Comparison of ENCODE assay signal across 8 cellular contexts in genomic region chr15:40891810-40892448, GRCh38. TPM values are rescaled to one million over a fixed set of nuclear protein-coding genes. Genes with fewer than 3 reads are reported as not detected.
A peak's percentile ranks its signal among the peaks of the same experiment; 100 is the strongest.
DNase-seq lines count a peak whose midpoint lies in the region; ATAC-seq, FAIRE-seq and TF ChIP-seq lines count a peak whose summit lies in the region.

No MANE protein-coding gene starts in this region.

- peaks cover 0 to 21% (median 11%) of the 10 kb centered on the region in 11 experiments; a peak in 14 of 22 replicates for H4K20me1 ChIP-seq in BLaER1 treated with 17β-estradiol and CSF1 and Interleukin-3, amounts not matched to agents 10 nM and 100 nM
- H4K20me1 ChIP-seq in K562 (replicated peaks; ENCODE audit: control insufficient read depth, insufficient read depth, low read length) = no peaks in the 10 kb centered on the region

- TF ChIP-seq POLR2A in GM12891 (IDR thresholded peaks at IDR 0.05; ENCODE audit: low read depth, low read length) (no peak), K562 (conservative IDR thresholded peaks at IDR 0.05) (no peak), lower leg skin (IDR thresholded peaks at IDR 0.05) (no peak)

- peaks cover 12 to 16% (median 13%) of the 10 kb centered on the region in 11 experiments; a peak in 21 of 22 replicates for H3K36me3 ChIP-seq in BLaER1 treated with 17β-estradiol and CSF1 and Interleukin-3, amounts not matched to agents 10 nM and 100 nM
- H3K36me3 ChIP-seq in K562 (ENCODE audit: control insufficient read depth, insufficient read depth, low read length) (peaks cover 10% of the 10 kb centered on the region; the same call in 2 of the 3 replicates), lung (ENCODE audit: control insufficient read depth in 2 of 2, insufficient read depth in 2 of 2, low read length in 2 of 2) (no peaks in the 10 kb centered on the region)

- 2% methylated on average over 4 of the region's 4 CpGs for WGBS in K562 (ENCODE audit: insufficient coverage, low coverage, missing lambda C conversion rate)
- 13 to 14% methylated on average over 4 of the region's 4 CpGs for WGBS in lung, 2 donors
- WGBS in lower leg skin, 2 donors = 15 to 19% methylated on average over 4 of the region's 4 CpGs

- peak overlapping the region in 8 of 11 experiments; percentile 7 to 99 (median 38); a peak in 9 of 22 replicates for H3K4me2 ChIP-seq in BLaER1 treated with 17β-estradiol and CSF1 and Interleukin-3, amounts not matched to agents 10 nM and 100 nM
- no peak overlapping the region; the same call in 1 of the 2 replicates for H3K4me2 ChIP-seq in K562 (ENCODE audit: insufficient read depth, low read length)

- TF ChIP-seq EP300 in K562 (IDR thresholded peaks at IDR 0.05; ENCODE audit: low read length) = peak; percentile 15; the same call in 1 of the 2 replicates

- CTCF ChIA-PET in K562 (lab: Yijun Ruan, JAX; ENCODE audit: low intra/inter-chr PET ratio) = interaction anchor here (1.1 to 6.7 kb wide), 3 partner anchors 34 to 110 kb away, joined by 6 to 75 read pairs (median 66); no protein-coding TSS in a partner anchor

- TF ChIP-seq RAD21 in K562 (CRISPR knock-in tag; conservative IDR thresholded peaks at IDR 0.05 in 1 of 2, IDR thresholded peaks at IDR 0.05 in 1 of 2) = peak; percentile 62 to 82

- TF ChIP-seq CTCF in K562 (IDR thresholded peaks at IDR 0.05 in 2 of 3, conservative IDR thresholded peaks at IDR 0.05 in 1 of 3; ENCODE audit: insufficient read depth in 2 of 3, low read depth in 1 of 3, low read length in 3 of 3) = peak; percentile 80 to 90 (median 89)
- peak; percentile 62 for TF ChIP-seq CTCF in lung (IDR thresholded peaks at IDR 0.05; ENCODE audit: control extremely low read depth, extremely low read depth)
- TF ChIP-seq CTCF in lower leg skin (IDR thresholded peaks at IDR 0.05) = no peak

- H3K27ac ChIP-seq in BLaER1 treated with 17β-estradiol and CSF1 and Interleukin-3, amounts not matched to agents 10 nM and 100 nM = peak overlapping the region in 2 of 11 experiments; percentile 62 to 89; a peak in 3 of 22 replicates
- H3K27ac ChIP-seq in K562 (ENCODE audit: extremely low read depth, low read depth, low read length) (no peak overlapping the region), lung (ENCODE audit: low read depth in 1 of 2, low read length in 1 of 2) (no peak overlapping the region)

- H3K27me3 ChIP-seq in BLaER1 treated with 17β-estradiol and CSF1 and Interleukin-3, amounts not matched to agents 10 nM and 100 nM = no peaks in the 10 kb centered on the region
- no peaks in the 10 kb centered on the region for H3K27me3 ChIP-seq in K562 (ENCODE audit: control insufficient read depth in 2 of 2, insufficient read depth in 2 of 2, low read length in 2 of 2)
- no peaks in the 10 kb centered on the region for H3K27me3 ChIP-seq in lung (ENCODE audit: control insufficient read depth, insufficient read depth)

- no peak overlapping the region for H3K9ac ChIP-seq in BLaER1 treated with 17β-estradiol and CSF1 and Interleukin-3, amounts not matched to agents 10 nM and 100 nM
- H3K9ac ChIP-seq in K562 (ENCODE audit: insufficient read depth in 1 of 2, low read depth in 2 of 2, low read length in 2 of 2) = no peak overlapping the region

- in situ Hi-C loops in K562 (cut with MboI) = loop anchor here (5.0 to 10.0 kb wide), 2 partner anchors 35 to 217 kb away; no protein-coding TSS in a partner anchor

- POLR2A ChIA-PET in K562 (lab: Yijun Ruan, JAX) = interaction anchor here (0.6 to 1.4 kb wide), 9 partner anchors 8 to 537 kb away, joined by 3 to 6 read pairs (median 3); partner anchors contain the start of gene RHOV

- peaks cover 17% of the 10 kb centered on the region for H3K79me2 ChIP-seq in K562 (ENCODE audit: control insufficient read depth, insufficient read depth, low read length)

- H3K4me3 ChIP-seq in BLaER1 treated with 17β-estradiol and CSF1 and Interleukin-3, amounts not matched to agents 10 nM and 100 nM = no peak overlapping the region
- H3K4me3 ChIP-seq in K562 (no peak overlapping the region), lung (no peak overlapping the region), lower leg skin (ENCODE audit: low read depth, poor library complexity, severe bottlenecking) (no peak overlapping the region)

- H3K4me1 ChIP-seq in BLaER1 treated with 17β-estradiol and CSF1 and Interleukin-3, amounts not matched to agents 10 nM and 100 nM = peaks cover 35 to 45% (median 42%) of the 10 kb centered on the region in 10 experiments
- H3K4me1 ChIP-seq in K562 (replicated peaks in 1 of 2; ENCODE audit: control insufficient read depth in 2 of 2, insufficient read depth in 2 of 2, low read length in 2 of 2) (peaks cover 8 to 16% of the 10 kb centered on the region in 2 experiments; a peak in 4 of 5 replicates), lung (ENCODE audit: control insufficient read depth in 2 of 2, insufficient read depth in 2 of 2, low read length in 2 of 2) (peaks cover 3 to 8% of the 10 kb centered on the region in 2 donors)

- intact Hi-C loops in K562 (cut with micrococcal nuclease) = loop anchor here (1.0 to 10.0 kb wide), 4 partner anchors 107 to 297 kb away; partner anchors contain the start of gene KNL1
- intact Hi-C loops in lower leg skin (cut with DNase I; ENCODE audit: low total_unique reads) = no loop called here

- peak; percentile 16 for FAIRE-seq in GM12891 (lab: Jason Lieb, UNC)
- FAIRE-seq in K562 (lab: Jason Lieb, UNC) = peak; percentile 83

- DNase-seq in GM12891 (ENCODE audit: insufficient read length, low spot score) (no peak), NCI-H526 (lab: John Stamatoyannopoulos, UW) (peak; percentile 53 to 81), K562 (ENCODE audit: extremely low read depth in 1 of 4, low spot score in 3 of 4) (peak in 3 of 4 experiments; percentile 39 to 70 (median 46)), lung (ENCODE audit: low spot score) (no peak), lower leg skin (ENCODE audit: low spot score in 2 of 2) (no peak), GM19238 (ENCODE audit: insufficient read length, low spot score) (no peak)

- peak overlapping the region; percentile 53 for H2AFZ ChIP-seq in K562 (ENCODE audit: low read depth, low read length)

- no TSS peak for BruUV-seq in K562 (replicated peaks; lab: Mats Ljungman, UMichigan)

- H3K9me3 ChIP-seq in BLaER1 treated with 17β-estradiol and CSF1 and Interleukin-3, amounts not matched to agents 10 nM and 100 nM (replicated peaks in 1 of 11) = no peaks in the 10 kb centered on the region
- no peaks in the 10 kb centered on the region for H3K9me3 ChIP-seq in K562 (replicated peaks; ENCODE audit: control insufficient read depth, insufficient read depth, low read depth, low read length)
- no peaks in the 10 kb centered on the region for H3K9me3 ChIP-seq in lung (ENCODE audit: control insufficient read depth in 2 of 2, insufficient read depth in 1 of 2, low read length in 1 of 2)

- H3K9me1 ChIP-seq in K562 (ENCODE audit: control insufficient read depth, insufficient read depth, low read length) = no peaks in the 10 kb centered on the region

- peak; percentile 58 for ATAC-seq in K562
- no peak for ATAC-seq in lung (ENCODE audit: insufficient read depth, low FRiP score)
- no peak for ATAC-seq in GM21619 (IDR thresholded peaks at IDR 0.05; ENCODE audit: unreplicated experiment)

RNA-seq across cellular contexts. Expression of gene VPS18, which starts 2.3 kb away (rescaled TPM):
- polyA plus RNA-seq in GM12891 (2012; ENCODE audit: low read depth, missing spikeins) = 7.8 TPM
- 9.0 and 33.9 TPM in 2 replicates for total RNA-seq in K562 (2011; cell fraction: chromatin; rRNA removed; ENCODE audit: low replicate concordance)
- total RNA-seq in K562 (2011; cell fraction: nucleolus; rRNA removed) = 25.9 and 30.9 TPM in 2 replicates
- 9.9 and 14.4 TPM in 2 replicates for total RNA-seq in K562 (2011; cell fraction: nucleoplasm; rRNA removed)
- total RNA-seq in K562 (2014; rRNA removed) (17.3 and 20.0 TPM in 2 replicates), K562 (2014; rRNA removed; fragmentation: Illumina TruSeq; extraction: Trizol) (4.3 and 5.3 TPM in 2 replicates), K562 (2015; rRNA removed; fragmentation: Illumina TruSeq; extraction: Trizol) (14.6 and 14.7 TPM in 2 replicates), K562 (2021) (19.9 and 20.8 TPM in 2 replicates), lung (10 to 100 TPM; 19.0 to 31.5 TPM), lower leg skin (10 to 100 TPM; 15.4 to 29.9 (median 25.7) TPM)
- polyA plus RNA-seq in K562 (2011; rRNA removed) (5.9 and 9.0 TPM in 2 replicates), K562 (2014; fragmentation: Illumina TruSeq; extraction: Trizol) (9.5 and 11.8 TPM in 2 replicates), K562 (2014; fragmentation: Nextera tagmentation; extraction: Ambion mirVana) (under 1 TPM; 0.73 to 0.88 TPM), K562 (2014; rRNA removed) (8.5 and 9.9 TPM in 2 replicates), lung (10 to 100 TPM; 16.1 to 23.3 TPM)
- polyA plus RNA-seq in K562 (2011; cell fraction: cytosol; rRNA removed) = 8.9 and 18.1 TPM in 2 replicates
- 9.1 and 13.6 TPM in 2 replicates for polyA plus RNA-seq in K562 (2011; cell fraction: nucleus; rRNA removed)
- polyA plus RNA-seq in K562 (2012) = 14.0 and 19.3 TPM in 2 replicates
- polyA minus RNA-seq in K562 (2011; rRNA and poly(A)+ RNA removed) = 15.1 and 21.7 TPM in 2 replicates
- polyA minus RNA-seq in K562 (2011; cell fraction: cytosol; rRNA and poly(A)+ RNA removed) = 17.4 and 23.2 TPM in 2 replicates
- 7.5 and 10.6 TPM in 2 replicates for polyA minus RNA-seq in K562 (2011; cell fraction: nucleus; rRNA and poly(A)+ RNA removed)

RNA-seq across cellular contexts. Expression of gene RHOV, which starts 17.9 kb away (rescaled TPM):
- polyA plus RNA-seq in GM12891 (2012; ENCODE audit: low read depth, missing spikeins) = 14.7 TPM
- total RNA-seq in K562 (2011; cell fraction: chromatin; rRNA removed; ENCODE audit: low replicate concordance) = 1.1 and 1.9 TPM in 2 replicates
- total RNA-seq in K562 (2011; cell fraction: nucleolus; rRNA removed) = 1.8 TPM in 2 replicates
- 1.0 and 1.1 TPM in 2 replicates for total RNA-seq in K562 (2011; cell fraction: nucleoplasm; rRNA removed)
- 2.0 and 2.2 TPM in 2 replicates for total RNA-seq in K562 (2014; rRNA removed)
- total RNA-seq in K562 (2014; rRNA removed; fragmentation: Illumina TruSeq; extraction: Trizol) = 0.73 and 1.1 TPM in 2 replicates
- 0.45 and 0.72 TPM in 2 replicates for total RNA-seq in K562 (2015; rRNA removed; fragmentation: Illumina TruSeq; extraction: Trizol)
- total RNA-seq in K562 (2021) = 1.9 and 2.0 TPM in 2 replicates
- 1.1 and 1.2 TPM in 2 replicates for polyA plus RNA-seq in K562 (2011; rRNA removed)
- 1.3 and 2.4 TPM in 2 replicates for polyA plus RNA-seq in K562 (2011; cell fraction: cytosol; rRNA removed)
- 1.0 and 1.1 TPM in 2 replicates for polyA plus RNA-seq in K562 (2011; cell fraction: nucleus; rRNA removed)
- 0.51 and 1.3 TPM in 2 replicates for polyA plus RNA-seq in K562 (2012)
- 1.1 TPM in 2 replicates for polyA plus RNA-seq in K562 (2014; fragmentation: Illumina TruSeq; extraction: Trizol)
- under 1 TPM; 0.08 to 0.18 TPM for polyA plus RNA-seq in K562 (2014; fragmentation: Nextera tagmentation; extraction: Ambion mirVana)
- polyA plus RNA-seq in K562 (2014; rRNA removed) = 1.4 and 2.6 TPM in 2 replicates
- polyA minus RNA-seq in K562 (2011; rRNA and poly(A)+ RNA removed) = 0.77 and 1.3 TPM in 2 replicates
- polyA minus RNA-seq in K562 (2011; cell fraction: cytosol; rRNA and poly(A)+ RNA removed) = 1.4 TPM in 1 of 2 replicates, not detected in the other
- polyA minus RNA-seq in K562 (2011; cell fraction: nucleus; rRNA and poly(A)+ RNA removed) = 1.1 and 1.3 TPM in 2 replicates
- total RNA-seq in lung = 1 to 10 TPM; 2.1 to 8.5 TPM
- 1 to 10 TPM; 3.2 to 5.3 TPM for polyA plus RNA-seq in lung
- total RNA-seq in lower leg skin = 100 to 1,000 TPM in 1 of 4 donors, 10 to 100 TPM in 3; 78.5 to 111 (median 95.9) TPM

RNA-seq across cellular contexts. Expression of gene DLL4, which starts 37.2 kb away (rescaled TPM):
- 0.09 TPM for polyA plus RNA-seq in GM12891 (2012; ENCODE audit: low read depth, missing spikeins)
- total RNA-seq in K562 (2011; cell fraction: chromatin; rRNA removed; ENCODE audit: low replicate concordance) = 3.0 and 5.4 TPM in 2 replicates
- 5.5 and 6.0 TPM in 2 replicates for total RNA-seq in K562 (2011; cell fraction: nucleolus; rRNA removed)
- 2.8 and 3.7 TPM in 2 replicates for total RNA-seq in K562 (2011; cell fraction: nucleoplasm; rRNA removed)
- total RNA-seq in K562 (2014; rRNA removed) (0.59 and 0.78 TPM in 2 replicates), K562 (2014; rRNA removed; fragmentation: Illumina TruSeq; extraction: Trizol) (0.26 and 0.40 TPM in 2 replicates), K562 (2015; rRNA removed; fragmentation: Illumina TruSeq; extraction: Trizol) (0.43 and 0.60 TPM in 2 replicates), K562 (2021) (1.1 and 1.3 TPM in 2 replicates), lung (10 to 100 TPM; 17.9 to 31.8 TPM), lower leg skin (1 to 10 TPM; 4.0 to 8.3 (median 5.1) TPM)
- polyA plus RNA-seq in K562 (2011; rRNA removed) (0.40 and 0.77 TPM in 2 replicates), K562 (2014; fragmentation: Illumina TruSeq; extraction: Trizol) (0.42 and 0.62 TPM in 2 replicates), K562 (2014; fragmentation: Nextera tagmentation; extraction: Ambion mirVana) (under 1 TPM in 1 of 2 experiments, not detected in 1; 0.04 TPM), K562 (2014; rRNA removed) (0.30 and 0.89 TPM in 2 replicates), lung (10 to 100 TPM; 11.8 to 16.3 TPM)
- 0.46 and 0.75 TPM in 2 replicates for polyA plus RNA-seq in K562 (2011; cell fraction: cytosol; rRNA removed)
- polyA plus RNA-seq in K562 (2011; cell fraction: nucleus; rRNA removed) = 2.3 and 2.4 TPM in 2 replicates
- polyA plus RNA-seq in K562 (2012) = 0.30 and 0.60 TPM in 2 replicates
- 0.53 and 0.54 TPM in 2 replicates for polyA minus RNA-seq in K562 (2011; rRNA and poly(A)+ RNA removed)
- 0.57 and 0.64 TPM in 2 replicates for polyA minus RNA-seq in K562 (2011; cell fraction: cytosol; rRNA and poly(A)+ RNA removed)
- polyA minus RNA-seq in K562 (2011; cell fraction: nucleus; rRNA and poly(A)+ RNA removed) = 2.0 and 3.0 TPM in 2 replicates

RNA-seq across cellular contexts. Expression of gene SPINT1, which starts 48.1 kb away (rescaled TPM):
- polyA plus RNA-seq in GM12891 (2012; ENCODE audit: low read depth, missing spikeins) = 11.6 TPM
- total RNA-seq in K562 (2011; cell fraction: chromatin; rRNA removed; ENCODE audit: low replicate concordance) = 10.1 and 24.8 TPM in 2 replicates
- total RNA-seq in K562 (2011; cell fraction: nucleolus; rRNA removed) = 24.3 and 37.9 TPM in 2 replicates
- 13.6 and 20.2 TPM in 2 replicates for total RNA-seq in K562 (2011; cell fraction: nucleoplasm; rRNA removed)
- total RNA-seq in K562 (2014; rRNA removed) (1.5 and 2.1 TPM in 2 replicates), K562 (2014; rRNA removed; fragmentation: Illumina TruSeq; extraction: Trizol) (1.1 and 1.8 TPM in 2 replicates), K562 (2015; rRNA removed; fragmentation: Illumina TruSeq; extraction: Trizol) (0.94 and 0.98 TPM in 2 replicates), K562 (2021) (3.2 and 4.5 TPM in 2 replicates), lung (100 to 1,000 TPM; 118 to 136 TPM), lower leg skin (100 to 1,000 TPM; 428 to 515 (median 502) TPM)
- polyA plus RNA-seq in K562 (2011; rRNA removed) (2.8 and 5.6 TPM in 2 replicates), K562 (2014; fragmentation: Illumina TruSeq; extraction: Trizol) (3.9 and 4.5 TPM in 2 replicates), K562 (2014; fragmentation: Nextera tagmentation; extraction: Ambion mirVana) (under 1 TPM; 0.78 to 0.80 TPM), K562 (2014; rRNA removed) (2.3 and 3.3 TPM in 2 replicates), lung (10 to 100 TPM; 47.1 to 82.1 TPM)
- polyA plus RNA-seq in K562 (2011; cell fraction: cytosol; rRNA removed) = 4.1 and 7.4 TPM in 2 replicates
- 9.8 and 17.8 TPM in 2 replicates for polyA plus RNA-seq in K562 (2011; cell fraction: nucleus; rRNA removed)
- polyA plus RNA-seq in K562 (2012) = 4.0 and 7.3 TPM in 2 replicates
- 3.5 and 3.7 TPM in 2 replicates for polyA minus RNA-seq in K562 (2011; rRNA and poly(A)+ RNA removed)
- polyA minus RNA-seq in K562 (2011; cell fraction: cytosol; rRNA and poly(A)+ RNA removed) = 4.8 and 6.5 TPM in 2 replicates
- polyA minus RNA-seq in K562 (2011; cell fraction: nucleus; rRNA and poly(A)+ RNA removed) = 5.0 and 5.2 TPM in 2 replicates

Comparison
In these comparisons a context has a peak if more than half of its experiments do, and no peak if none do; other contexts are left out.
1. DNase-seq: peak in NCI-H526 (2 of 2) and K562 (3 of 4); none in GM12891 (single experiment), lung (single experiment), lower leg skin (0 of 2) and GM19238 (single experiment).
2. CTCF ChIP-seq: peak in K562 (3 of 3) and lung (single experiment); none in lower leg skin (0 of 3).
3. RNA of gene RHOV, which starts 17.9 kb away (total RNA-seq): 78.5 to 111 TPM in lower leg skin; 2.1 to 8.5 TPM in lung and 0.45 to 2.2 TPM in K562; every median in the first group is over 4 times any median in the second.